17 cellular contexts compared by ENCODE assay signal in genomic region chr12:22407397-22407796, GRCh38.
"Had no signal": no experiment of that assay in that cellular context is flagged by ENCODE, and none has a peak within 500 bp of the region (broad histone marks: within the 10 kb centered on the region; RNA-seq: fewer than 3 reads in every experiment).

No MANE protein-coding gene starts in this region.

- H3K36me3 Mint-ChIP-seq: activated naive CD8-positive, alpha-beta T cell treated with anti-CD3 and anti-CD28 coated beads, Interleukin-2, amount 10 ng/mL, durations not matched to agents 7 days and 5 days; stimulated activated naive B cell treated with anti-CD40 and anti-IgM and Interleukin-4, amounts not matched to agents 10 μg/mL and 1 μg/mL and 100 μg/mL, for 72 hours had no signal

- H3K9ac ChIP-seq: parathyroid adenoma had no signal

- FAIRE-seq: islet of Langerhans had no signal

- H3K9me3 ChIP-seq: body of pancreas, colonic mucosa had no signal

- H3K36me3 ChIP-seq: colonic mucosa had no signal

- H3K27ac ChIP-seq: body of pancreas, colonic mucosa, parathyroid adenoma had no signal

- H3K4me3 ChIP-seq: body of pancreas, colonic mucosa had no signal

- H3K27ac Mint-ChIP-seq: activated naive CD8-positive, alpha-beta T cell treated with anti-CD3 and anti-CD28 coated beads, Interleukin-2, amount 10 ng/mL, durations not matched to agents 7 days and 5 days; nephron; stimulated activated naive B cell treated with anti-CD40 and anti-IgM and Interleukin-4, amounts not matched to agents 10 μg/mL and 1 μg/mL and 100 μg/mL, for 72 hours had no signal

- H3K9me3 Mint-ChIP-seq: activated naive CD8-positive, alpha-beta T cell treated with anti-CD3 and anti-CD28 coated beads, Interleukin-2, amount 10 ng/mL, durations not matched to agents 7 days and 5 days had no signal

- H3K4me1 ChIP-seq: colonic mucosa, parathyroid adenoma had no signal

- DNase-seq: activated CD4-positive, alpha-beta T cell treated with anti-CD3 and anti-CD28 coated beads, Interleukin-2, amount 50 U/mL, for 1 hour; activated naive CD4-positive, alpha-beta T cell; activated naive CD8-positive, alpha-beta T cell treated with anti-CD3 and anti-CD28 coated beads, Interleukin-2, amount 10 ng/mL, durations not matched to agents 7 days and 5 days; body of pancreas; caudate nucleus; colonic mucosa; hippocampal formation; left cardiac atrium; mesendoderm; stimulated activated CD4-positive, alpha-beta T cell treated with anti-CD3 and anti-CD28 coated beads, Interleukin-4, amount 100 ng/mL, for 24 hours; stimulated activated naive B cell treated with anti-CD40 and anti-IgM and Interleukin-4, amounts not matched to agents 10 μg/mL and 1 μg/mL and 100 μg/mL, for 72 hours; T1000 had no signal

- H3K4me3 Mint-ChIP-seq: activated naive CD8-positive, alpha-beta T cell treated with anti-CD3 and anti-CD28 coated beads, Interleukin-2, amount 10 ng/mL, durations not matched to agents 7 days and 5 days; nephron; stimulated activated naive B cell treated with anti-CD40 and anti-IgM and Interleukin-4, amounts not matched to agents 10 μg/mL and 1 μg/mL and 100 μg/mL, for 72 hours had no signal

- H3K79me2 ChIP-seq: parathyroid adenoma had no signal

- ATAC-seq: body of pancreas, left cardiac atrium, sciatic nerve, SK-N-SH treated with all-trans-retinoic acid at 6 μM for 48 hours had no signal

- H3K27me3 Mint-ChIP-seq: activated naive CD8-positive, alpha-beta T cell treated with anti-CD3 and anti-CD28 coated beads, Interleukin-2, amount 10 ng/mL, durations not matched to agents 7 days and 5 days had no signal

- H2AFZ ChIP-seq: parathyroid adenoma had no signal

- H3K4me1 Mint-ChIP-seq: stimulated activated naive B cell treated with anti-CD40 and anti-IgM and Interleukin-4, amounts not matched to agents 10 μg/mL and 1 μg/mL and 100 μg/mL, for 72 hours had no signal

- H3K27me3 ChIP-seq: body of pancreas, colonic mucosa had no signal
